34 cellular contexts compared by ENCODE assay signal in genomic region chr14:70166530-70167203, GRCh38. TPM values are rescaled to one million over a fixed set of nuclear protein-coding genes. Genes with fewer than 3 reads are reported as not detected.
"Had no signal": no experiment of that assay in that cellular context is flagged by ENCODE, and none has a peak within 500 bp of the region (broad histone marks: within the 10 kb centered on the region; RNA-seq: fewer than 3 reads in every experiment).

No MANE protein-coding gene starts in this region.

- ATAC-seq: activated naive CD4-positive, alpha-beta T cell treated with anti-CD3 and anti-CD28 coated beads, Interleukin-2, amount 50 U/mL, for 72 hours; activated naive CD8-positive, alpha-beta T cell treated with anti-CD3 and anti-CD28 coated beads, Interleukin-2, amount 50 U/mL, for 24 hours; activated T-cell treated with anti-CD3 and anti-CD28 coated beads, Interleukin-2, amount 50 U/mL, for 4 hours; activated T-cell treated with anti-CD3 and anti-CD28 coated beads, Interleukin-2, amount 50 U/mL, for 72 hours; activated T-helper 17 cell treated with anti-CD3 and anti-CD28 coated beads, Interleukin-2, amount 50 U/mL, for 72 hours; body of pancreas had no signal

- H3K4me3 ChIP-seq: adrenal gland, ascending aorta, body of pancreas, breast epithelium, cardiac muscle cell had no signal

- DNase-seq: activated effector memory CD4-positive, alpha-beta T cell treated with anti-CD3 and anti-CD28 coated beads, Interleukin-2, amount 50 U/mL, for 16 hours; activated effector memory CD4-positive, alpha-beta T cell treated with Interleukin-2 at 50 U/mL for 16 hours; activated gamma-delta T cell; activated gamma-delta T cell treated with Interleukin-2 at 50 U/mL for 16 hours; activated naive CD4-positive, alpha-beta T cell; activated naive CD4-positive, alpha-beta T cell treated with anti-CD3 and anti-CD28 coated beads for 36 hours; activated naive CD4-positive, alpha-beta T cell treated with anti-CD3 and anti-CD28 coated beads, Interleukin-2, amount 10 ng/mL, durations not matched to agents 7 days and 5 days; activated naive CD4-positive, alpha-beta T cell treated with anti-CD3 and anti-CD28 coated beads, Interleukin-2, amount 50 U/mL, for 16 hours; activated naive CD4-positive, alpha-beta T cell treated with Interleukin-2 at 50 U/mL for 16 hours; activated naive CD8-positive, alpha-beta T cell treated with anti-CD3 and anti-CD28 coated beads for 36 hours; activated naive CD8-positive, alpha-beta T cell treated with anti-CD3 and anti-CD28 coated beads, Interleukin-2, amount 10 ng/mL, durations not matched to agents 7 days and 5 days; activated naive CD8-positive, alpha-beta T cell treated with anti-CD3 and anti-CD28 coated beads, Interleukin-2, amount 50 U/mL, for 24 hours; activated T-cell treated with anti-CD3 and anti-CD28 coated beads, Interleukin-2, amount 50 U/mL, for 1 hour; activated T-cell treated with anti-CD3 and anti-CD28 coated beads, Interleukin-2, amount 50 U/mL, for 24 hours; activated T-cell treated with anti-CD3 and anti-CD28 coated beads, Interleukin-2, amount 50 U/mL, for 4 hours; activated T-cell treated with anti-CD3 and anti-CD28 coated beads, Interleukin-2, amount 50 U/mL, for 48 hours; activated T-cell treated with anti-CD3 and anti-CD28 coated beads, Interleukin-2, amount 50 U/mL, for 72 hours; adrenal gland; amniotic stem cell; amygdala; anterior cingulate cortex; aorta; body of pancreas; brain microvascular endothelial cell; caudate nucleus; central memory CD4-positive, alpha-beta T cell; cerebellar nuclear complex had no signal

- H3K9me3 ChIP-seq: adrenal gland, ascending aorta, body of pancreas, breast epithelium had no signal

- H3K27me3 ChIP-seq: adrenal gland, ascending aorta, body of pancreas, brain microvascular endothelial cell had no signal

- FAIRE-seq: astrocyte had no signal

- H3K36me3 ChIP-seq: adrenal gland, ascending aorta, brain microvascular endothelial cell, breast epithelium, cardiac muscle cell had no signal

- H3K4me1 ChIP-seq: adrenal gland, ascending aorta, body of pancreas, breast epithelium had no signal

- H3K27ac ChIP-seq: adrenal gland, ascending aorta, body of pancreas, brain microvascular endothelial cell, breast epithelium, cardiac muscle cell had no signal

RNA-seq across cellular contexts. Expression of gene SLC8A3, which starts 22.1 kb away (rescaled TPM):
- total RNA-seq: ascending aorta, bronchial epithelial cell had no signal
- polyA plus RNA-seq: aorta had no signal
